ENCODE assay signal across 9 cellular contexts in the genomic region with DNA sequence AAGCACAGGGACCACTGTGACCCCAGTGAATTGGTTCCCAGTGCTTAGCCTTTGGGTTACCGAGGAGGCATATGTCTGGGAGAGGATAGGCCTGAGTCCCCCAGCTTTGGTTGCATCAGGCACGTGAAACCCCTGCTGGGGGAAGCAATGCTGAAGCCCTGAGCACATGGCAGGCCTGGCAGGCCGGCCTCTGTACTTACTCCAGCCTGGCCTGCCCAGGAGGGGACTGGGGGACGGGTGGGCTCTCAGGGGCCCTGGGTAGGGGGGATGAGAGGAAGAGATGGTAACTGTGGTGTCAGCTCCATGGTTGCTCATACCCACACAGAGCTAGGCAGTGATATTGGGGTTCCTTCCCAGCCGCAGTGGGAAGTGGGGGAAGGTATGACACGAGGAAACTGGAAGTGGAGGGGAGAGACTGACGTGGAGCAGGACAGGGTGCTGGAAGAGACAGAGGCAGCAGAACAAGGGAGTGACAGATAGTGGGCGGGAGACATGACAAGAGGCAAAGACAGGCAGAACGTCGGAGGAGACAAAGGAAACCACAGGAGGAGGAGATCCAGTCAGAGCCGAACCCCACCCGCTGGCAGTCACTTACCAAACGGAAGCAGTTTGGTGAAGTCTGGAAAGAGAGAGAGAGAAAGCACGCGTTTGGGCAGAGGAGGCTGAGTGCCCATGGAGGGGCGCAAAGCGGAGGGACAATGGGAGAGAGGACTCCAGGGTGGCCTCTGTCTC. TPM values are rescaled to one million over a fixed set of nuclear protein-coding genes. Genes with fewer than 3 reads are reported as not detected.
DNase-seq lines count a peak whose midpoint lies in the region; ATAC-seq and TF ChIP-seq lines count a peak whose summit lies in the region.
"Had no signal": no experiment of that assay in that cellular context is flagged by ENCODE, and none has a peak within 500 bp of the region (broad histone marks: within the 10 kb centered on the region; RNA-seq: fewer than 3 reads in every experiment).

No MANE protein-coding gene starts in this region.

- peaks cover 0 to 4% (median 2%) of the 10 kb centered on the region in 3 donors for H3K27me3 Mint-ChIP-seq in CD14-positive monocyte (ENCODE audit: low read depth in 3 of 3)
- no peaks in the 10 kb centered on the region for H3K27me3 Mint-ChIP-seq in activated CD4-positive, alpha-beta memory T cell treated with anti-CD3 and anti-CD28 coated beads, Interleukin-2, amount 10 ng/mL, durations not matched to agents 7 days and 5 days

- no peak for TF ChIP-seq CTCF in CD14-positive monocyte (IDR thresholded peaks at IDR 0.05)

- ATAC-seq in GM21423 (IDR thresholded peaks at IDR 0.05; ENCODE audit: unreplicated experiment): no peak
- ATAC-seq in GM18520 (IDR thresholded peaks at IDR 0.05; ENCODE audit: unreplicated experiment): no peak
- ATAC-seq in HG02884 (IDR thresholded peaks at IDR 0.05; ENCODE audit: unreplicated experiment): no peak

- intact Hi-C loops in CD14-positive monocyte (cut with micrococcal nuclease): no loop called here
- intact Hi-C loops in head of caudate nucleus (cut with DNase I): no loop called here

- peak overlapping the region in 6 of 7 donors; percentile 2 to 77 (median 52) for H3K27ac Mint-ChIP-seq in CD14-positive monocyte
- peak overlapping the region; percentile 97 for H3K27ac Mint-ChIP-seq in activated CD4-positive, alpha-beta memory T cell treated with anti-CD3 and anti-CD28 coated beads, Interleukin-2, amount 10 ng/mL, durations not matched to agents 7 days and 5 days

- H3K9me3 Mint-ChIP-seq in CD14-positive monocyte: peaks cover 0 to 3% (median 0%) of the 10 kb centered on the region in 7 donors
- no peaks in the 10 kb centered on the region for H3K9me3 Mint-ChIP-seq in activated CD4-positive, alpha-beta memory T cell treated with anti-CD3 and anti-CD28 coated beads, Interleukin-2, amount 10 ng/mL, durations not matched to agents 7 days and 5 days

- DNase-seq in CD14-positive monocyte (ENCODE audit: low spot score): no peak
- DNase-seq in HUDEP-2 (lab: John Stamatoyannopoulos, UW; ENCODE audit: unreplicated experiment in 76 of 76): peak in 69 of 76 experiments; percentile 40 to 89 (median 75)
- peak; percentile 82 for DNase-seq in activated CD4-positive, alpha-beta memory T cell treated with anti-CD3 and anti-CD28 coated beads, Interleukin-2, amount 10 ng/mL, durations not matched to agents 7 days and 5 days
- DNase-seq in head of caudate nucleus: peak in 40 of 42 donors; percentile 43 to 96 (median 73)
- no peak for DNase-seq in RKO (ENCODE audit: low spot score)
- DNase-seq: NCI-H446 had no signal

- POLR2A ChIA-PET in activated CD4-positive, alpha-beta memory T cell treated with anti-CD3 and anti-CD28 coated beads, Interleukin-2, amount 10 ng/mL, durations not matched to agents 7 days and 5 days (lab: Charles Lee): interaction anchor here (0.5 to 15.4 kb wide), 8 partner anchors 9 to 768 kb away, joined by 3 to 187 read pairs (median 4); a partner anchor contains a TSS

- H3K4me1 Mint-ChIP-seq in CD14-positive monocyte: peaks cover 12% of the 10 kb centered on the region
- H3K4me1 Mint-ChIP-seq in activated CD4-positive, alpha-beta memory T cell treated with anti-CD3 and anti-CD28 coated beads, Interleukin-2, amount 10 ng/mL, durations not matched to agents 7 days and 5 days: peaks cover 38% of the 10 kb centered on the region

- H3K4me3 Mint-ChIP-seq in CD14-positive monocyte: no peak overlapping the region
- H3K4me3 Mint-ChIP-seq in activated CD4-positive, alpha-beta memory T cell treated with anti-CD3 and anti-CD28 coated beads, Interleukin-2, amount 10 ng/mL, durations not matched to agents 7 days and 5 days: peak overlapping the region; percentile 75

- CTCF ChIA-PET in activated CD4-positive, alpha-beta memory T cell treated with anti-CD3 and anti-CD28 coated beads, Interleukin-2, amount 10 ng/mL, durations not matched to agents 7 days and 5 days (lab: Charles Lee): interaction anchor here (1.3 to 2.4 kb wide), 3 partner anchors 8 to 12 kb away, joined by 5 to 12 read pairs (median 7); a partner anchor contains a TSS

- peaks cover 70 to 93% of the 10 kb centered on the region in 2 donors for H3K36me3 Mint-ChIP-seq in CD14-positive monocyte
- H3K36me3 Mint-ChIP-seq in activated CD4-positive, alpha-beta memory T cell treated with anti-CD3 and anti-CD28 coated beads, Interleukin-2, amount 10 ng/mL, durations not matched to agents 7 days and 5 days (ENCODE audit: low read depth): peaks cover 67% of the 10 kb centered on the region

RNA-seq across cellular contexts. Expression of a gene that starts 9.1 kb away (rescaled TPM):
- 100 to 1,000 TPM; 117 to 130 TPM for polyA plus RNA-seq in CD14-positive monocyte
- 10 to 100 TPM; 39.6 to 39.7 TPM for total RNA-seq in activated CD4-positive, alpha-beta memory T cell treated with anti-CD3 and anti-CD28 coated beads, Interleukin-2, amount 10 ng/mL, durations not matched to agents 7 days and 5 days

RNA-seq across cellular contexts. Expression of a gene that starts 11.3 kb away (rescaled TPM):
- polyA plus RNA-seq in CD14-positive monocyte: 1 to 10 TPM; 5.1 to 5.5 TPM
- total RNA-seq in activated CD4-positive, alpha-beta memory T cell treated with anti-CD3 and anti-CD28 coated beads, Interleukin-2, amount 10 ng/mL, durations not matched to agents 7 days and 5 days: 10 to 100 TPM; 94.8 to 99.1 TPM

RNA-seq across cellular contexts. Expression of a gene that starts 12.8 kb away (rescaled TPM):
- not detected for polyA plus RNA-seq in CD14-positive monocyte
- total RNA-seq in activated CD4-positive, alpha-beta memory T cell treated with anti-CD3 and anti-CD28 coated beads, Interleukin-2, amount 10 ng/mL, durations not matched to agents 7 days and 5 days: 1 to 10 TPM; 2.2 to 2.8 TPM

RNA-seq across cellular contexts. Expression of a gene that starts 37.1 kb away (rescaled TPM):
- polyA plus RNA-seq in CD14-positive monocyte: under 1 TPM in 1 of 2 donors, not detected in 1; 0.15 TPM
- 1 to 10 TPM; 7.3 to 8.3 TPM for total RNA-seq in activated CD4-positive, alpha-beta memory T cell treated with anti-CD3 and anti-CD28 coated beads, Interleukin-2, amount 10 ng/mL, durations not matched to agents 7 days and 5 days

RNA-seq across cellular contexts. Expression of a gene that starts 43.4 kb away (rescaled TPM):
- polyA plus RNA-seq in CD14-positive monocyte: 1 to 10 TPM in 1 of 2 donors, under 1 TPM in 1; 0.79 to 3.2 TPM
- 10 to 100 TPM in 1 of 2 experiments, 1 to 10 TPM in 1; 9.2 to 10.9 TPM for total RNA-seq in activated CD4-positive, alpha-beta memory T cell treated with anti-CD3 and anti-CD28 coated beads, Interleukin-2, amount 10 ng/mL, durations not matched to agents 7 days and 5 days

Comparison
In these comparisons a context has a peak if more than half of its experiments do, and no peak if none do; other contexts are left out.
1. DNase-seq: peak in HUDEP-2 (69 of 76), activated CD4-positive, alpha-beta memory T cell treated with anti-CD3 and anti-CD28 coated beads, Interleukin-2, amount 10 ng/mL, durations not matched to agents 7 days and 5 days (single experiment) and head of caudate nucleus (40 of 42); none in CD14-positive monocyte (single experiment) and RKO (single experiment).